In the genomic region with DNA sequence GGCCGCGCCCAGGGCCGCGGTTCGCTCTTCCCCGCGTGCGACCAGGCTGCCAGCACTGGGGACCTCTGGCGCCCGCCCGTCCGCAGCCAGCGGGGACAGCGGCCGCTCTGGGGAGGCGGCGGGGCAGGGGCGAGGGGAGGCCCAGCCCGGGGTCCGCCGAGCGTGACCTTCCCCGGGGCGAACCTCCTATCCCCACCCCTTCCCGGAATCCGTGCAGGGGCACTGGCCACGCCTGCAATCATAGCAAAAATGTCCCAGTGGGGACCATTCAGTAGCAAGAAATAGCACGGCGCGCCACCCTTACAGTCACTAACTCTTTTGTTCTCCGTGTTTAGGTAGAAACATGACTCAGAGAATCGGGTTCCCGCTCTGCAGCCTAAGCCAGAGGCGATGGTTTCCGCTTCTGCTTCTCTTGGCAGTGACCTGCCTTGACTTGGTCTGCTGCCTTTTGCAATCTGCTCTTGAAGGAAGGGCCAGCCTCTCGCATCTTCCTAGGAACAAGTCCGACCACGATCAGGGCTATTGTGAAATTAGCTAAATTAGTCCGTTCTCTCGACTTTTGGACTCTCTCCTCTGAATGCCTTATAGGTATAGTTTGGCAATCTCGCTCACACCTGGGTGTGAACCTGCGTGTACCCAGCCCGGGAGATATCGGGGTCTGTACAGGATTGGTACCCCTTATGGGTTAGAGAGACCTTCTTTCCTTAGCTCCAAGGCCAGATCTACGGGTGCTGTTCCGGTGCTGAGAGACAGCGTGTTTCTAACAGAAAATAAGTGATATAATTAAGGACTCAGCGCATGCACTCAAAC, we compare ENCODE assay signal across 9 cellular contexts.
DNase-seq lines count a peak whose midpoint lies in the region; ATAC-seq, FAIRE-seq and TF ChIP-seq lines count a peak whose summit lies in the region.
"Had no signal": no experiment of that assay in that cellular context is flagged by ENCODE, and none has a peak within 500 bp of the region (broad histone marks: within the 10 kb centered on the region; RNA-seq: fewer than 3 reads in every experiment).

No MANE protein-coding gene starts in this region.

- H3K27me3 ChIP-seq in liver (ENCODE audit: control insufficient read depth in 4 of 4, insufficient read depth in 4 of 4, low read length in 3 of 4) (no peaks in the 10 kb centered on the region), HepG2 (ENCODE audit: control insufficient read depth in 1 of 2, insufficient read depth in 2 of 2, low read length in 2 of 2) (no peaks in the 10 kb centered on the region), neutrophil (no peaks in the 10 kb centered on the region), uterus (no peaks in the 10 kb centered on the region)
- peaks cover 5% of the 10 kb centered on the region for H3K27me3 ChIP-seq in effector memory CD4-positive, alpha-beta T cell (replicated peaks; ENCODE audit: control insufficient read depth, insufficient read depth, low read length, poor library complexity, severe bottlenecking)

- no peak for FAIRE-seq in HepG2 (lab: Jason Lieb, UNC)
- FAIRE-seq: colon had no signal

- TF ChIP-seq RAD21 in liver (IDR thresholded peaks at IDR 0.05) (no peak), HepG2 (CRISPR knock-in tag; IDR thresholded peaks at IDR 0.05) (no peak)

- CTCF ChIA-PET in HepG2 (lab: Yijun Ruan, JAX; ENCODE audit: low intra/inter-chr PET ratio, low total read pairs) = no interaction called here

- H3K4me2 ChIP-seq in HepG2 (ENCODE audit: low read depth, low read length) = no peak overlapping the region

- H3K36me3 ChIP-seq in liver (ENCODE audit: control insufficient read depth in 4 of 4, insufficient read depth in 3 of 4, low read depth in 1 of 4, low read length in 3 of 4) = no peaks in the 10 kb centered on the region
- H3K36me3 ChIP-seq in HepG2 (replicated peaks in 1 of 2; ENCODE audit: control insufficient read depth in 1 of 2, insufficient read depth in 2 of 2, low read length in 2 of 2) = no peaks in the 10 kb centered on the region
- H3K36me3 ChIP-seq in neutrophil = no peaks in the 10 kb centered on the region
- no peaks in the 10 kb centered on the region for H3K36me3 ChIP-seq in uterus
- no peaks in the 10 kb centered on the region for H3K36me3 ChIP-seq in effector memory CD4-positive, alpha-beta T cell (ENCODE audit: control insufficient read depth, insufficient read depth, low read length)

- WGBS in liver = 22% methylated on average over 48 of the region's 48 CpGs
- 55% methylated on average over 29 of the region's 48 CpGs for WGBS in HepG2 (ENCODE audit: low lambda C conversion rate)

- TF ChIP-seq EP300 in HepG2 (IDR thresholded peaks at IDR 0.05; ENCODE audit: low read depth in 2 of 2, low read length in 2 of 2) (no peak), HepG2 (CRISPR knock-in tag; IDR thresholded peaks at IDR 0.05; ENCODE audit: borderline replicate concordance) (no peak)

- ATAC-seq in HepG2 = no peak
- ATAC-seq in HG03442 (IDR thresholded peaks at IDR 0.05; ENCODE audit: unreplicated experiment) = peak; percentile 80

- H3K9me3 ChIP-seq in liver (ENCODE audit: control insufficient read depth in 4 of 4, low read length in 3 of 4) (no peaks in the 10 kb centered on the region), HepG2 (ENCODE audit: low read length) (no peaks in the 10 kb centered on the region), neutrophil (no peaks in the 10 kb centered on the region), uterus (no peaks in the 10 kb centered on the region)
- H3K9me3 ChIP-seq in effector memory CD4-positive, alpha-beta T cell (ENCODE audit: control insufficient read depth, low read length) = no peaks in the 10 kb centered on the region

- H4K20me1 ChIP-seq in HepG2 (ENCODE audit: insufficient read depth, low read length) = no peaks in the 10 kb centered on the region

- no peaks in the 10 kb centered on the region for H3K79me2 ChIP-seq in HepG2 (ENCODE audit: insufficient read depth, low read length)

- H3K4me3 ChIP-seq in liver (ENCODE audit: low read depth in 1 of 3, low read length in 3 of 3) = peak overlapping the region; percentile 37 to 59 (median 49)
- H3K4me3 ChIP-seq in HepG2 (replicated peaks in 1 of 3; ENCODE audit: insufficient read depth in 1 of 3, low read depth in 2 of 3, low read length in 3 of 3) = no peak overlapping the region
- peak overlapping the region; percentile 60 to 61 for H3K4me3 ChIP-seq in neutrophil (ENCODE audit: low read depth in 1 of 2, low read length in 1 of 2)
- H3K4me3 ChIP-seq in uterus = no peak overlapping the region
- no peak overlapping the region for H3K4me3 ChIP-seq in effector memory CD4-positive, alpha-beta T cell (ENCODE audit: insufficient read depth, low read depth, low read length, poor library complexity, severe bottlenecking)

- TF ChIP-seq POLR2A in HepG2 (IDR thresholded peaks at IDR 0.05; ENCODE audit: insufficient read depth in 1 of 2, low read depth in 2 of 2, low read length in 2 of 2) = no peak
- TF ChIP-seq POLR2A in uterus (IDR thresholded peaks at IDR 0.05) = no peak

- POLR2A ChIA-PET in HepG2 (lab: Yijun Ruan, JAX) = no interaction called here

- BruUV-seq in HepG2 (replicated peaks; lab: Mats Ljungman, UMichigan) = no TSS peak

- no peak overlapping the region for H3K9ac ChIP-seq in liver (ENCODE audit: low read depth in 1 of 2, low read length in 2 of 2)
- no peak overlapping the region for H3K9ac ChIP-seq in HepG2 (ENCODE audit: insufficient read depth, low read depth, low read length)

- H2AFZ ChIP-seq in HepG2 (ENCODE audit: low read length) = no peak overlapping the region

- H3K27ac ChIP-seq in liver (ENCODE audit: low read depth in 1 of 2, low read length in 2 of 2) (peak overlapping the region; percentile 31 to 61), HepG2 (ENCODE audit: extremely low read length, insufficient read depth, low read length) (no peak overlapping the region), neutrophil (peak overlapping the region; percentile 85), uterus (peak overlapping the region in 1 of 2 donors; percentile 53)
- no peak overlapping the region for H3K27ac ChIP-seq in effector memory CD4-positive, alpha-beta T cell (ENCODE audit: insufficient read depth, low read length, poor library complexity, severe bottlenecking)

- intact Hi-C loops in HepG2 (cut with micrococcal nuclease; ENCODE audit: unreplicated experiment) (no loop called here), uterus (cut with DNase I; ENCODE audit: low total_unique reads) (no loop called here)

- DNase-seq in HepG2 (ENCODE audit: low spot score) = no peak
- peak; percentile 5 to 9 for DNase-seq in activated CD4-positive, alpha-beta T cell treated with anti-CD3 and anti-CD28 coated beads for 4 hours
- DNase-seq in fibroblast of peridontal ligament (ENCODE audit: extremely low read depth) = peak; percentile 44
- peak; percentile 26 to 30 for DNase-seq in uterus
- DNase-seq in effector memory CD4-positive, alpha-beta T cell = no peak

- TF ChIP-seq CTCF in liver (IDR thresholded peaks at IDR 0.05; ENCODE audit: low read depth, low read length, missing input control) (no peak), HepG2 (CRISPR knock-in tag; IDR thresholded peaks at IDR 0.05) (no peak), neutrophil (IDR thresholded peaks at IDR 0.05) (no peak), uterus (IDR thresholded peaks at IDR 0.05) (no peak)

- H3K4me1 ChIP-seq in liver (ENCODE audit: control insufficient read depth in 4 of 4, insufficient read depth in 4 of 4, low read length in 3 of 4) = peaks cover 0 to 5% (median 1%) of the 10 kb centered on the region in 4 donors
- H3K4me1 ChIP-seq in HepG2 (ENCODE audit: insufficient read depth, low read length) = no peaks in the 10 kb centered on the region
- peaks cover 21 to 28% of the 10 kb centered on the region in 2 experiments for H3K4me1 ChIP-seq in neutrophil (ENCODE audit: control insufficient read depth in 1 of 2, insufficient read depth in 1 of 2, low read depth in 1 of 2, low read length in 1 of 2)
- no peaks in the 10 kb centered on the region for H3K4me1 ChIP-seq in uterus
- peaks cover 3% of the 10 kb centered on the region for H3K4me1 ChIP-seq in effector memory CD4-positive, alpha-beta T cell (ENCODE audit: control insufficient read depth, insufficient read depth, low read length, poor library complexity, severe bottlenecking)

- in situ Hi-C loops in HepG2 (cut with HindIII; ENCODE audit: extremely low pct_ligation_motif_present, low pct_unique_long_range_greater_than_20kb) = no loop called here

TF ChIP-seq in liver, 16 proteins besides CTCF, POLR2A, EP300 and RAD21 (continues in another document):
- TF ChIP-seq GABPA (IDR thresholded peaks at IDR 0.05 in 1 of 2, conservative IDR thresholded peaks at IDR 0.05 in 1 of 2) = no peak
- no peak for TF ChIP-seq YY1 (IDR thresholded peaks at IDR 0.05)
- no peak for TF ChIP-seq FOXA2 (IDR thresholded peaks at IDR 0.05)
- TF ChIP-seq FOXA1 (IDR thresholded peaks at IDR 0.05) = no peak

TF ChIP-seq in HepG2, 621 proteins besides CTCF, POLR2A, EP300 and RAD21 (continues in another document):
- no peak for TF ChIP-seq KDM5B (CRISPR knock-in tag; IDR thresholded peaks at IDR 0.05; ENCODE audit: borderline replicate concordance)
- TF ChIP-seq, protein P1, sequence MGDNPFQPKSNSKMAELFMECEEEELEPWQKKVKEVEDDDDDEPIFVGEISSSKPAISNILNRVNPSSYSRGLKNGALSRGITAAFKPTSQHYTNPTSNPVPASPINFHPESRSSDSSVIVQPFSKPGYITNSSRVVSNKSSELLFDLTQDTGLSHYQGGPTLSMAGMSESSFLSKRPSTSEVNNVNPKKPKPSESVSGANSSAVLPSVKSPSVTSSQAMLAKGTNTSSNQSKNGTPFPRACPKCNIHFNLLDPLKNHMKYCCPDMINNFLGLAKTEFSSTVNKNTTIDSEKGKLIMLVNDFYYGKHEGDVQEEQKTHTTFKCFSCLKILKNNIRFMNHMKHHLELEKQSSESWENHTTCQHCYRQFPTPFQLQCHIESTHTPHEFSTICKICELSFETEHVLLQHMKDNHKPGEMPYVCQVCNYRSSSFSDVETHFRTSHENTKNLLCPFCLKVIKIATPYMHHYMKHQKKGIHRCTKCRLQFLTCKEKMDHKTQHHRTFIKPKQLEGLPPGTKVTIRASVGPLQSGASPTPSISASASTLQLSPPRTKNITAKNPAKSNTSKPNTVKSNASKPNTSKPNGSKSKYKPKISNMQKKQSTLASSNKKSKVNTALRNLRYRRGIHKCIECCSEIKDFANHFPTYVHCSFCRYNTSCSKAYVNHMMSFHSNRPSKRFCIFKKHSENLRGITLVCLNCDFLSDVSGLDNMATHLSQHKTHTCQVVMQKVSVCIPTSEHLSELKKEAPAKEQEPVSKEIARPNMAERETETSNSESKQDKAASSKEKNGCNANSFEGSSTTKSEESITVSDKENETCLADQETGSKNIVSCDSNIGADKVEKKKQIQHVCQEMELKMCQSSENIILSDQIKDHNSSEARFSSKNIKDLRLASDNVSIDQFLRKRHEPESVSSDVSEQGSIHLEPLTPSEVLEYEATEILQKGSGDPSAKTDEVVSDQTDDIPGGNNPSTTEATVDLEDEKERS (CRISPR knock-in tag; IDR thresholded peaks at IDR 0.05) = no peak
- no peak for TF ChIP-seq BORCS8-MEF2B (CRISPR knock-in tag; IDR thresholded peaks at IDR 0.05)
- TF ChIP-seq PHF8 (CRISPR knock-in tag; IDR thresholded peaks at IDR 0.05) = no peak
- no peak for TF ChIP-seq PLRG1 (conservative IDR thresholded peaks at IDR 0.05)

Comparison
In these comparisons a context has a peak if more than half of its experiments do, and no peak if none do; other contexts are left out.
1. H3K27ac ChIP-seq: peak in liver (2 of 2) and neutrophil (single experiment); none in HepG2 (single experiment) and effector memory CD4-positive, alpha-beta T cell (single experiment).
2. H3K4me3 ChIP-seq: peak in liver (3 of 3) and neutrophil (2 of 2); none in HepG2 (0 of 3), uterus (0 of 2) and effector memory CD4-positive, alpha-beta T cell (single experiment).
3. DNase-seq: peak in activated CD4-positive, alpha-beta T cell treated with anti-CD3 and anti-CD28 coated beads for 4 hours (2 of 2), fibroblast of peridontal ligament (single experiment) and uterus (2 of 2); none in HepG2 (single experiment) and effector memory CD4-positive, alpha-beta T cell (0 of 3).